ENCODE assay signal across 9 cellular contexts in the genomic region with DNA sequence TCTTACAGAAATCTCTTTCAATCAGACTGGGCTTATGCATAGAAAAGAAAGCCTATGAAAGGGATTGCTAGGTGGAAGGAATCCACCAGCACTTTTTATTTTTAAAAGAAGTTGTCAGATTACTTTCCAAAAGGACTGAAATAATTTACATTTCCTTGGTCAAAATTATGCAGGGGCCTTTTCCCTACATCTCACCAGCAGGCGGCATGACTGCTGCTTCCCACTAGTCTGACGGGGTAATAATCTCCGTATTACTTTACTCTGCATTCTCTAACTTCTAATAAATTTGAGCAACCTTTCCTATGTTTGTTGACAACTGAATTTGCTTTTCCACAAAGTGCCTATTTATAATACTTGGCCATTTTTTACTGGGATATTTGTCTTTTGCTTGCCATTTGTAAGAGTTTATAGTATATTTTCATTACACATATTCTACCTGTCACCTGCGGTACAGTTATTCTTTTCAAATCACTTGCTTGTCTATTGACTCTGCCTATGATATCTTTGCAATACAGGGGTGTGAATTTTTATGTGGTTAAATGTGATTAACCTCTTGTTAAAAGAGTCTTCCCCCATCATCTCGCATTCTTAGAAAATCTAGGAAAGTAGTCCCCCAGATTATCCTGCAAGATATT. TPM values are rescaled to one million over a fixed set of nuclear protein-coding genes. Genes with fewer than 3 reads are reported as not detected.
DNase-seq lines count a peak whose midpoint lies in the region; ATAC-seq and TF ChIP-seq lines count a peak whose summit lies in the region.
"Had no signal": no experiment of that assay in that cellular context is flagged by ENCODE, and none has a peak within 500 bp of the region (broad histone marks: within the 10 kb centered on the region; RNA-seq: fewer than 3 reads in every experiment).

No MANE protein-coding gene starts in this region.

- H3K27ac ChIP-seq in naive thymus-derived CD4-positive, alpha-beta T cell (ENCODE audit: low read depth, low read length): no peak overlapping the region
- H3K27ac ChIP-seq: SJSA1 had no signal

- peaks cover 0 to 4% of the 10 kb centered on the region in 2 donors for H3K27me3 ChIP-seq in naive thymus-derived CD4-positive, alpha-beta T cell (ENCODE audit: control insufficient read depth in 2 of 2, insufficient read depth in 2 of 2, low read length in 2 of 2)

- H3K4me1 Mint-ChIP-seq in naive thymus-derived CD4-positive, alpha-beta T cell: peaks cover 0 to 4% (median 0%) of the 10 kb centered on the region in 7 donors

- CTCF ChIA-PET in naive thymus-derived CD4-positive, alpha-beta T cell (lab: Charles Lee): interaction anchor here (1.1 kb wide), 1 partner anchor 998 kb away, joined by 3 read pairs; no protein-coding TSS in a partner anchor

- no peaks in the 10 kb centered on the region for H3K4me1 ChIP-seq in naive thymus-derived CD4-positive, alpha-beta T cell (ENCODE audit: control insufficient read depth in 2 of 2, insufficient read depth in 2 of 2, low read length in 2 of 2)
- H3K4me1 ChIP-seq: SJSA1 had no signal

- intact Hi-C loops in naive thymus-derived CD4-positive, alpha-beta T cell (cut with micrococcal nuclease): loop anchor here (1.0 to 10.0 kb wide), 5 partner anchors 59 to 1377 kb away; no protein-coding TSS in a partner anchor

- H3K9me3 ChIP-seq in naive thymus-derived CD4-positive, alpha-beta T cell (ENCODE audit: control insufficient read depth in 2 of 3, low read length in 3 of 3): no peaks in the 10 kb centered on the region
- H3K9me3 ChIP-seq: SJSA1 had no signal

- H3K36me3 Mint-ChIP-seq in naive thymus-derived CD4-positive, alpha-beta T cell: no peaks in the 10 kb centered on the region

- H3K27me3 Mint-ChIP-seq in naive thymus-derived CD4-positive, alpha-beta T cell: peaks cover 0 to 27% (median 12%) of the 10 kb centered on the region in 5 donors

- in situ Hi-C loops in astrocyte of the spinal cord (cut with HindIII; ENCODE audit: low sequenced_read_pairs): no loop called here

- peak; percentile 70 for TF ChIP-seq CTCF in astrocyte of the spinal cord (IDR thresholded peaks at IDR 0.05; ENCODE audit: low read depth, low read length)

- no peaks in the 10 kb centered on the region for H3K9me3 Mint-ChIP-seq in naive thymus-derived CD4-positive, alpha-beta T cell

- H3K36me3 ChIP-seq in naive thymus-derived CD4-positive, alpha-beta T cell (ENCODE audit: control insufficient read depth in 2 of 3, insufficient read depth in 3 of 3, low read length in 3 of 3): no peaks in the 10 kb centered on the region
- H3K36me3 ChIP-seq: SJSA1 had no signal

- no peak overlapping the region for H3K4me3 Mint-ChIP-seq in naive thymus-derived CD4-positive, alpha-beta T cell

- DNase-seq in DMS 273 (lab: John Stamatoyannopoulos, UW; ENCODE audit: unreplicated experiment): peak; percentile 16
- no peak for DNase-seq in DMS 273 treated with DMSO at 0.1 percent for 48 hours (lab: John Stamatoyannopoulos, UW)
- DNase-seq in HuH-7 (ENCODE audit: low spot score): peak; percentile 29
- peak; percentile 19 for DNase-seq in astrocyte of the spinal cord (ENCODE audit: low read depth, low spot score)
- peak in 2 of 9 donors; percentile 11 to 27 for DNase-seq in naive thymus-derived CD4-positive, alpha-beta T cell
- no peak for DNase-seq in activated CD8-positive, alpha-beta memory T cell treated with anti-CD3 and anti-CD28 coated beads for 24 hours
- DNase-seq in iPS-NIHi7 (ENCODE audit: extremely low spot score): no peak

- H3K4me3 ChIP-seq in astrocyte of the spinal cord (ENCODE audit: low read depth, low read length): no peak overlapping the region
- H3K4me3 ChIP-seq in naive thymus-derived CD4-positive, alpha-beta T cell (ENCODE audit: low read length): no peak overlapping the region
- H3K4me3 ChIP-seq: SJSA1 had no signal

- ATAC-seq in naive thymus-derived CD4-positive, alpha-beta T cell: peak; percentile 46
- no peak for ATAC-seq in HG02763 (IDR thresholded peaks at IDR 0.05; ENCODE audit: unreplicated experiment)

- no peak overlapping the region for H3K27ac Mint-ChIP-seq in naive thymus-derived CD4-positive, alpha-beta T cell

- POLR2A ChIA-PET in naive thymus-derived CD4-positive, alpha-beta T cell (lab: Charles Lee): no interaction called here

RNA-seq across cellular contexts. Expression of gene USP47, which starts 51.9 kb away (rescaled TPM):
- total RNA-seq in naive thymus-derived CD4-positive, alpha-beta T cell: 10 to 100 TPM; 45.6 to 71.8 (median 59.1) TPM
- polyA plus RNA-seq in naive thymus-derived CD4-positive, alpha-beta T cell: 10 to 100 TPM; 42.1 to 72.4 TPM

Comparison
In these comparisons a context has a peak if more than half of its experiments do, and no peak if none do; other contexts are left out.
1. DNase-seq: peak in DMS 273 (single experiment), HuH-7 (single experiment) and astrocyte of the spinal cord (single experiment); none in DMS 273 treated with DMSO at 0.1 percent for 48 hours (single experiment), activated CD8-positive, alpha-beta memory T cell treated with anti-CD3 and anti-CD28 coated beads for 24 hours (single experiment) and iPS-NIHi7 (single experiment).